ENCODE assay signal across 31 cellular contexts in the genomic region with DNA sequence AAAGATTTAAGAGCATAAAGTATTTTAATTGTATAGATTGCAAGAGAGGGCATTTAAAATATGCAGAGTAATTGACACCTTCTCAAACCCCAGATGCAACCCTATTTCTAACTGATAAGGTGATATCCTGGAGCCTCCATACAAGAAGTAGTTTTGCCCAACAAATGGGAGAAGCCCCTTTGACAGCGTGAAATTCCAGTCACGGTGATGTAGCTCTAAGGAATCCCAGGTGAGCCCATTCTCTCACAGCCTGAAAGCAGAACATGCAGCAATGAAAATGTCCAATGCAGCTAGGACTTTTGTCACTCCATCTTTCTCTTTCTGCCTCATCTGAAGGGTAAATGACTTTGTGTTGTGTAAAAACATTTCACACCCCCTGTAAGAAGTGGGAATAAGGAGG.
"Had no signal": no experiment of that assay in that cellular context is flagged by ENCODE, and none has a peak within 500 bp of the region (broad histone marks: within the 10 kb centered on the region; RNA-seq: fewer than 3 reads in every experiment).

No MANE protein-coding gene starts in this region.

- H3K36me3 ChIP-seq: left lung, lower lobe of right lung, pancreas, prostate gland, stomach, thyroid gland, transverse colon, upper lobe of left lung, vagina had no signal

- H3K9me3 Mint-ChIP-seq: immature natural killer cell; naive thymus-derived CD4-positive, alpha-beta T cell; natural killer cell treated with Interleukin-12 subunit alpha and Interleukin-12 subunit beta and Interleukin-15 and Interleukin-18, amount 100 ng/mL, for 72 hours had no signal

- H3K9me3 ChIP-seq: left lung, lower lobe of right lung, mucosa of descending colon, pancreas, prostate gland, stomach, testis, thyroid gland, transverse colon, upper lobe of left lung, vagina had no signal

- H3K27ac ChIP-seq: left lung, lower lobe of right lung, pancreas, prostate gland, skin epidermis, stomach, testis, thyroid gland, transverse colon, upper lobe of left lung, vagina had no signal

- H3K4me3 ChIP-seq: left lung, lower lobe of right lung, mucosa of descending colon, pancreas, prostate gland, skin epidermis, stomach, testis, thyroid gland, transverse colon, upper lobe of left lung, vagina had no signal

- H3K4me1 ChIP-seq: prostate gland, testis had no signal

- FAIRE-seq: islet of Langerhans, pancreas had no signal

- H3K4me3 Mint-ChIP-seq: immature natural killer cell; naive thymus-derived CD4-positive, alpha-beta T cell; natural killer cell treated with Interleukin-12 subunit alpha and Interleukin-12 subunit beta and Interleukin-15 and Interleukin-18, amount 100 ng/mL, for 72 hours; neural crest cell; stimulated activated naive B cell treated with anti-CD40 and anti-IgM and Interleukin-4, amounts not matched to agents 10 μg/mL and 1 μg/mL and 100 μg/mL, for 72 hours had no signal

- ATAC-seq: left lung; lower lobe of right lung; mucosa of descending colon; naive thymus-derived CD4-positive, alpha-beta T cell; natural killer cell treated with Interleukin-12 subunit alpha and Interleukin-12 subunit beta and Interleukin-15 and Interleukin-18, amount 100 ng/mL, for 72 hours; pancreas; sciatic nerve; stimulated activated naive B cell treated with anti-CD40 and anti-IgM and Interleukin-4, amounts not matched to agents 10 μg/mL and 1 μg/mL and 100 μg/mL, for 72 hours; stimulated activated naive CD8-positive, alpha-beta T cell treated with anti-CD3 and anti-CD28 coated beads, Interleukin-15, Interleukin-2, amounts not matched to agents 100 U/mL and 50 U/mL, for 24 hours had no signal

- H3K27ac Mint-ChIP-seq: naive thymus-derived CD4-positive, alpha-beta T cell; natural killer cell treated with Interleukin-12 subunit alpha and Interleukin-12 subunit beta and Interleukin-15 and Interleukin-18, amount 100 ng/mL, for 72 hours; stimulated activated naive B cell treated with anti-CD40 and anti-IgM and Interleukin-4, amounts not matched to agents 10 μg/mL and 1 μg/mL and 100 μg/mL, for 72 hours had no signal

- DNase-seq: hypothalamus; immature natural killer cell; left cardiac atrium; left lung; lower lobe of right lung; mammary epithelial cell; midbrain; mucosa of descending colon; naive thymus-derived CD4-positive, alpha-beta T cell; nucleus accumbens; pancreas; posterior cingulate gyrus; retina; stimulated activated CD4-positive, alpha-beta T cell treated with anti-CD3 and anti-CD28 coated beads, Interleukin-12 subunit alpha, Interleukin-12 subunit beta, amount 100 ng/mL, for 4 hours; stimulated activated CD4-positive, alpha-beta T cell treated with anti-CD3 and anti-CD28 coated beads, Interleukin-15, amount 100 ng/mL, for 24 hours; stimulated activated CD4-positive, alpha-beta T cell treated with anti-CD3 and anti-CD28 coated beads, Interleukin-2, amount 100 ng/mL, for 24 hours; stimulated activated CD4-positive, alpha-beta T cell treated with anti-CD3 and anti-CD28 coated beads, Interleukin-4, amount 100 ng/mL, for 1 hour; stimulated activated naive B cell treated with anti-CD40 and anti-IgM and Interleukin-4, amounts not matched to agents 10 μg/mL and 1 μg/mL and 100 μg/mL, for 72 hours; stimulated activated naive CD8-positive, alpha-beta T cell treated with anti-CD3 and anti-CD28 coated beads, Interleukin-15, Interleukin-2, amounts not matched to agents 100 U/mL and 50 U/mL, for 24 hours; stomach; testis; transverse colon; upper lobe of left lung had no signal

- H3K36me3 Mint-ChIP-seq: naive thymus-derived CD4-positive, alpha-beta T cell; natural killer cell treated with Interleukin-12 subunit alpha and Interleukin-12 subunit beta and Interleukin-15 and Interleukin-18, amount 100 ng/mL, for 72 hours; stimulated activated naive B cell treated with anti-CD40 and anti-IgM and Interleukin-4, amounts not matched to agents 10 μg/mL and 1 μg/mL and 100 μg/mL, for 72 hours had no signal

- H3K27me3 ChIP-seq: left lung, pancreas, stomach, testis, thyroid gland, transverse colon, upper lobe of left lung, vagina had no signal
